In genomic region chr4:37978509-37978908, GRCh38 we compare ENCODE assay signal across 8 cellular contexts. TPM values are rescaled to one million over a fixed set of nuclear protein-coding genes. Genes with fewer than 3 reads are reported as not detected.
DNase-seq lines count a peak whose midpoint lies in the region; ATAC-seq and FAIRE-seq lines count a peak whose summit lies in the region.

No MANE protein-coding gene starts in this region.

- CTCF ChIA-PET in activated CD4-positive, alpha-beta memory T cell treated with anti-CD3 and anti-CD28 coated beads for 36 hours (lab: Charles Lee) = interaction anchor here (0.7 to 2.9 kb wide), 12 partner anchors 10 to 752 kb away, joined by 3 to 15 read pairs (median 3); no protein-coding TSS in a partner anchor

- WGBS in thymus = 72% methylated on average over 4 of the region's 4 CpGs

- no peaks in the 10 kb centered on the region for H3K9me3 ChIP-seq in thymus (ENCODE audit: control insufficient read depth)

- H3K27me3 Mint-ChIP-seq in activated CD4-positive, alpha-beta T cell treated with anti-CD3 and anti-CD28 coated beads, Interleukin-2, amount 10 ng/mL, durations not matched to agents 24 days and 14 days = peaks cover 2% of the 10 kb centered on the region
- H3K27me3 Mint-ChIP-seq in activated CD4-positive, alpha-beta memory T cell treated with anti-CD3 and anti-CD28 coated beads for 36 hours = no peaks in the 10 kb centered on the region

- peak; percentile 9 for FAIRE-seq in islet of Langerhans (lab: Jason Lieb, UNC)

- intact Hi-C loops in activated CD4-positive, alpha-beta T cell treated with anti-CD3 and anti-CD28 coated beads, Interleukin-2, amount 10 ng/mL, durations not matched to agents 24 days and 14 days (cut with micrococcal nuclease) = loop anchor here (1.0 to 5.0 kb wide), 10 partner anchors 24 to 1004 kb away; partner anchors contain the start of genes RELL1 and TBC1D1
- intact Hi-C loops in activated CD4-positive, alpha-beta memory T cell treated with anti-CD3 and anti-CD28 coated beads for 36 hours (cut with micrococcal nuclease) = loop anchor here (1.0 to 2.0 kb wide), 5 partner anchors 49 to 295 kb away; partner anchors contain the start of gene PGM2

- peaks cover 21% of the 10 kb centered on the region for H3K4me1 Mint-ChIP-seq in activated CD4-positive, alpha-beta T cell treated with anti-CD3 and anti-CD28 coated beads, Interleukin-2, amount 10 ng/mL, durations not matched to agents 24 days and 14 days
- H3K4me1 Mint-ChIP-seq in activated CD4-positive, alpha-beta memory T cell treated with anti-CD3 and anti-CD28 coated beads for 36 hours (ENCODE audit: low read depth) = peaks cover 30% of the 10 kb centered on the region

- no peak overlapping the region for H3K27ac ChIP-seq in thymus (ENCODE audit: low read depth)

- no peak for DNase-seq in activated CD4-positive, alpha-beta T cell treated with anti-CD3 and anti-CD28 coated beads, Interleukin-2, amount 10 ng/mL, durations not matched to agents 24 days and 14 days
- no peak for DNase-seq in activated CD4-positive, alpha-beta T cell treated with anti-CD3 and anti-CD28 coated beads, Interleukin-2, amount 50 U/mL, for 4 hours
- DNase-seq in activated CD4-positive, alpha-beta memory T cell treated with anti-CD3 and anti-CD28 coated beads for 36 hours = no peak
- DNase-seq in GOT3 (lab: John Stamatoyannopoulos, UW) = no peak
- no peak for DNase-seq in effector CD8-positive, alpha-beta T cell (lab: John Stamatoyannopoulos, UW)

- H3K36me3 ChIP-seq in thymus (ENCODE audit: control insufficient read depth, insufficient read depth) = no peaks in the 10 kb centered on the region

- H3K27ac Mint-ChIP-seq in activated CD4-positive, alpha-beta T cell treated with anti-CD3 and anti-CD28 coated beads, Interleukin-2, amount 10 ng/mL, durations not matched to agents 24 days and 14 days = peak overlapping the region; percentile 86
- no peak overlapping the region for H3K27ac Mint-ChIP-seq in activated CD4-positive, alpha-beta memory T cell treated with anti-CD3 and anti-CD28 coated beads for 36 hours

- no peaks in the 10 kb centered on the region for H3K9me3 Mint-ChIP-seq in activated CD4-positive, alpha-beta T cell treated with anti-CD3 and anti-CD28 coated beads, Interleukin-2, amount 10 ng/mL, durations not matched to agents 24 days and 14 days
- H3K9me3 Mint-ChIP-seq in activated CD4-positive, alpha-beta memory T cell treated with anti-CD3 and anti-CD28 coated beads for 36 hours = no peaks in the 10 kb centered on the region

- no peaks in the 10 kb centered on the region for H3K27me3 ChIP-seq in thymus (ENCODE audit: control insufficient read depth, insufficient read depth)

- POLR2A ChIA-PET in activated CD4-positive, alpha-beta memory T cell treated with anti-CD3 and anti-CD28 coated beads for 36 hours (lab: Charles Lee) = interaction anchor here (0.7 to 1.2 kb wide), 3 partner anchors 87 to 154 kb away, joined by 3 to 6 read pairs (median 3); no protein-coding TSS in a partner anchor

- H3K4me3 Mint-ChIP-seq in activated CD4-positive, alpha-beta T cell treated with anti-CD3 and anti-CD28 coated beads, Interleukin-2, amount 10 ng/mL, durations not matched to agents 24 days and 14 days = peak overlapping the region; percentile 87
- H3K4me3 Mint-ChIP-seq in activated CD4-positive, alpha-beta memory T cell treated with anti-CD3 and anti-CD28 coated beads for 36 hours = peak overlapping the region; percentile 75

- H3K4me1 ChIP-seq in thymus (ENCODE audit: control insufficient read depth, insufficient read depth, low read length) = peaks cover 19% of the 10 kb centered on the region

- H3K4me3 ChIP-seq in thymus (ENCODE audit: low read length) = peak overlapping the region; percentile 95

- peaks cover 2% of the 10 kb centered on the region for H3K36me3 Mint-ChIP-seq in activated CD4-positive, alpha-beta T cell treated with anti-CD3 and anti-CD28 coated beads, Interleukin-2, amount 10 ng/mL, durations not matched to agents 24 days and 14 days (ENCODE audit: low read depth)
- H3K36me3 Mint-ChIP-seq in activated CD4-positive, alpha-beta memory T cell treated with anti-CD3 and anti-CD28 coated beads for 36 hours = no peaks in the 10 kb centered on the region

- no peak for ATAC-seq in HG02610 (IDR thresholded peaks at IDR 0.05; ENCODE audit: unreplicated experiment)

RNA-seq across cellular contexts. Expression of gene PTTG2, which starts 18.3 kb away (rescaled TPM):
- total RNA-seq in activated CD4-positive, alpha-beta T cell treated with anti-CD3 and anti-CD28 coated beads, Interleukin-2, amount 10 ng/mL, durations not matched to agents 24 days and 14 days = 0.31 and 0.63 TPM in 2 replicates
- total RNA-seq in activated CD4-positive, alpha-beta memory T cell treated with anti-CD3 and anti-CD28 coated beads for 36 hours = not detected
- 0.71 TPM for polyA plus RNA-seq in thymus
